In the genomic region with DNA sequence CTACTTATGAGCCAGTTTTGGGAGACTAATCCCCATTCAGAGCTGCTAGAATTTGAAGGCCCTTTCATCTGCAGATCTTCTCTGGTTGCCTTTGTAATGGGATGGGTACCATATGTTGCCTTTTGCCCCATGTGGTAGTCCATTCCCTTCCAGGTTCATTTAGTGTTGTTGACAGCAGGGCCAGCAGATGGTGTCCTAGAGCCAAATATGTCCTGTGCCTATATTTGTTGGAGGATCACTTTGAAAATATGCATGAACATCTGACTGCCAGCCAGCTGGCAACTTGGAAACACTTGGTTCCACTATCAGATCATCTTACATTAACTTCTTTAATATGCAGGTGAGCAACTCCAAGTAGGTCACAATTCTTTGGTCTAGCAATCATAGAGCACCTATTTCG, we compare ENCODE assay signal across 8 cellular contexts. TPM values are rescaled to one million over a fixed set of nuclear protein-coding genes. Genes with fewer than 3 reads are reported as not detected.
DNase-seq lines count a peak whose midpoint lies in the region; ATAC-seq and TF ChIP-seq lines count a peak whose summit lies in the region.

No MANE protein-coding gene starts in this region.

- no peaks in the 10 kb centered on the region for H3K4me1 ChIP-seq in breast epithelium

- H3K36me3 ChIP-seq in breast epithelium, result no peaks in the 10 kb centered on the region

- no peak overlapping the region for H3K27ac ChIP-seq in breast epithelium

- ATAC-seq in HG02571 (IDR thresholded peaks at IDR 0.05; ENCODE audit: unreplicated experiment) (peak; percentile 68), HG03457 (IDR thresholded peaks at IDR 0.05; ENCODE audit: unreplicated experiment) (no peak)

- no peak overlapping the region for H3K4me3 ChIP-seq in breast epithelium

- intact Hi-C loops in breast epithelium (cut with DNase I; ENCODE audit: low total_unique reads), result no loop called here

- DNase-seq in NCI-H1694 (lab: John Stamatoyannopoulos, UW), result peak; percentile 56
- peak; percentile 42 for DNase-seq in T1000 (lab: John Stamatoyannopoulos, UW)
- peak in 1 of 2 donors; percentile 27 for DNase-seq in breast epithelium (ENCODE audit: low spot score in 2 of 2)
- peak; percentile 71 for DNase-seq in kidney tubule cell (ENCODE audit: low spot score)
- DNase-seq in stimulated activated CD4-positive, alpha-beta T cell treated with anti-CD3 and anti-CD28 coated beads, TNF-alpha, amount 100 ng/mL, for 4 hours (ENCODE audit: low read depth in 3 of 3), result peak; percentile 16 to 28 (median 24)

- TF ChIP-seq CTCF in GM12874 (IDR thresholded peaks at IDR 0.05; ENCODE audit: insufficient read depth, low read depth, low read length) (peak; percentile 57), breast epithelium (IDR thresholded peaks at IDR 0.05) (peak in 2 of 3 donors; percentile 40 to 52)

- TF ChIP-seq POLR2A in breast epithelium (IDR thresholded peaks at IDR 0.05), result no peak

- H3K9me3 ChIP-seq in breast epithelium, result peaks cover 5 to 7% of the 10 kb centered on the region in 2 donors

- no peaks in the 10 kb centered on the region for H3K27me3 ChIP-seq in breast epithelium

RNA-seq across cellular contexts. Expression of a gene that starts 30.4 kb away (rescaled TPM):
- total RNA-seq in breast epithelium, result under 1 TPM in 2 of 3 donors, not detected in 1; under 0.01 to 0.15 TPM
